In the genomic region with DNA sequence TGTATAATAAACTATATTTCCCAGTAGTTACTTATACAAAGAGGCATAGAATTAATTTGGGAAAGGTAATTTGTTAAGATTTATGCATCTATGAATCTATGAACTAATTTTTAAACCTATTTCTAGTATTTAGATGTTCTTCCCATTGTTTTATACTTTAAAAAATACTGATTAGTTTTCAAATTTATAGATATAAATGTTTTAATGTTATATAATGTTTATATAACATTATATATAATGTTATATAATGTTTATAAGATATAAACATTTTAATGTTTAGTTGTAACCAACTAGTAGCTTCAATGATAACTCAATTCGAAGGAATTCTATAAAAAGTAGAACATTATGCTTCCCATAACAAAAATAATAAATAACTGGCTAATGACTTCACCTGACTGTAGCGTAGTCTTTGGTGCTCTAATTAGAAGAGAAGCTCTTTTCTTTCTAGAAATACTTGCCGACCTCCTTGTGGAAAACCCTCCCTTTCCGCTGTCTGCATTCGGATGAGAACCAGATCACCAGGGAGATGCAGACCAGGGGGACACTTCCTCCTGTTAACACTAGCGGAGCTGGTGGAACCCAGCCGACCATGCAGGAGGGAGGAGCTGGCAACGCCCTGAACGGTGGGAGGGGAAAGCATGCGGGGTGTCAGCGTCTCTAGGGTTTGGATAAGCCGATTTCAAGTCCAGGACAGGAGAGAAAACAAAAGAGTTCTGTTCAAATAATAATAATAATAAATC, we compare ENCODE assay signal across 8 cellular contexts.
DNase-seq lines count a peak whose midpoint lies in the region; ATAC-seq, FAIRE-seq and TF ChIP-seq lines count a peak whose summit lies in the region.

No MANE protein-coding gene starts in this region.

- peaks cover 15% of the 10 kb centered on the region for H3K4me1 Mint-ChIP-seq in HFFc6 (ENCODE audit: low read depth)
- H3K4me1 Mint-ChIP-seq in activated naive CD8-positive, alpha-beta T cell treated with anti-CD3 and anti-CD28 coated beads, Interleukin-2, amount 10 ng/mL, durations not matched to agents 7 days and 5 days: peaks cover 28% of the 10 kb centered on the region

- peak overlapping the region; percentile 83 for H3K4me3 ChIP-seq in left ventricle myocardium inferior
- H3K4me3 ChIP-seq in rectal smooth muscle tissue (ENCODE audit: low read length): peak overlapping the region; percentile 56

- DNase-seq in GM10266 (ENCODE audit: extremely low spot score) (peak; percentile 78), HFFc6 (peak; percentile 86), NCI-H1048 (lab: John Stamatoyannopoulos, UW) (peak; percentile 43), SKM-1 treated with dmso at 0.1 percent for 144 hours (lab: John Stamatoyannopoulos, UW; ENCODE audit: unreplicated experiment) (peak; percentile 86), left ventricle myocardium inferior (peak; percentile 53), frontal cortex (ENCODE audit: low spot score in 2 of 2) (no peak)
- peak; percentile 72 for DNase-seq in activated naive CD8-positive, alpha-beta T cell treated with anti-CD3 and anti-CD28 coated beads, Interleukin-2, amount 10 ng/mL, durations not matched to agents 7 days and 5 days

- no peaks in the 10 kb centered on the region for H3K9me3 Mint-ChIP-seq in HFFc6
- H3K9me3 Mint-ChIP-seq in activated naive CD8-positive, alpha-beta T cell treated with anti-CD3 and anti-CD28 coated beads, Interleukin-2, amount 10 ng/mL, durations not matched to agents 7 days and 5 days: no peaks in the 10 kb centered on the region

- FAIRE-seq in frontal cortex (lab: Jason Lieb, UNC): no peak

- H3K9me3 ChIP-seq in left ventricle myocardium inferior (replicated peaks): no peaks in the 10 kb centered on the region

- peaks cover 7% of the 10 kb centered on the region for H3K27me3 Mint-ChIP-seq in HFFc6 (ENCODE audit: insufficient read depth)
- no peaks in the 10 kb centered on the region for H3K27me3 Mint-ChIP-seq in activated naive CD8-positive, alpha-beta T cell treated with anti-CD3 and anti-CD28 coated beads, Interleukin-2, amount 10 ng/mL, durations not matched to agents 7 days and 5 days

- H3K36me3 Mint-ChIP-seq in HFFc6 (ENCODE audit: low read depth): no peaks in the 10 kb centered on the region
- H3K36me3 Mint-ChIP-seq in activated naive CD8-positive, alpha-beta T cell treated with anti-CD3 and anti-CD28 coated beads, Interleukin-2, amount 10 ng/mL, durations not matched to agents 7 days and 5 days: no peaks in the 10 kb centered on the region

- H3K27ac ChIP-seq in left ventricle myocardium inferior (replicated peaks) (no peak overlapping the region), rectal smooth muscle tissue (ENCODE audit: low read depth, low read length) (no peak overlapping the region)

- peak; percentile 65 for ATAC-seq in activated naive CD8-positive, alpha-beta T cell treated with anti-CD3 and anti-CD28 coated beads, Interleukin-2, amount 10 ng/mL, durations not matched to agents 7 days and 5 days (ENCODE audit: low read depth)

- peaks cover 37% of the 10 kb centered on the region for H3K27me3 ChIP-seq in left ventricle myocardium inferior (ENCODE audit: low read depth)
- no peaks in the 10 kb centered on the region for H3K27me3 ChIP-seq in rectal smooth muscle tissue (ENCODE audit: control insufficient read depth, insufficient read depth, low read length)

- TF ChIP-seq CTCF in GM10266 (IDR thresholded peaks at IDR 0.05; ENCODE audit: control insufficient read depth, insufficient read depth, low read depth, missing control alignments) (peak; percentile 17), HFFc6 (IDR thresholded peaks at IDR 0.05) (no peak), left ventricle myocardium inferior (IDR thresholded peaks at IDR 0.05; ENCODE audit: borderline replicate concordance) (peak; percentile 19)

- H3K4me3 Mint-ChIP-seq in HFFc6: peak overlapping the region; percentile 97
- H3K4me3 Mint-ChIP-seq in activated naive CD8-positive, alpha-beta T cell treated with anti-CD3 and anti-CD28 coated beads, Interleukin-2, amount 10 ng/mL, durations not matched to agents 7 days and 5 days: peak overlapping the region; percentile 94

- H3K4me1 ChIP-seq in left ventricle myocardium inferior (peaks cover 22% of the 10 kb centered on the region), rectal smooth muscle tissue (ENCODE audit: control insufficient read depth, insufficient read depth, low read length) (no peaks in the 10 kb centered on the region)

- no peaks in the 10 kb centered on the region for H3K36me3 ChIP-seq in left ventricle myocardium inferior
- H3K36me3 ChIP-seq in rectal smooth muscle tissue (ENCODE audit: control insufficient read depth, insufficient read depth, low read length): no peaks in the 10 kb centered on the region

- peak overlapping the region; percentile 83 for H3K27ac Mint-ChIP-seq in HFFc6
- peak overlapping the region; percentile 78 for H3K27ac Mint-ChIP-seq in activated naive CD8-positive, alpha-beta T cell treated with anti-CD3 and anti-CD28 coated beads, Interleukin-2, amount 10 ng/mL, durations not matched to agents 7 days and 5 days

- POLR2A ChIA-PET in activated naive CD8-positive, alpha-beta T cell treated with anti-CD3 and anti-CD28 coated beads, Interleukin-2, amount 10 ng/mL, durations not matched to agents 7 days and 5 days (lab: Charles Lee): interaction anchor here (0.6 to 2.2 kb wide), 13 partner anchors 16 to 1596 kb away, joined by 3 to 11 read pairs (median 4); a partner anchor contains a TSS

- intact Hi-C loops in left ventricle myocardium inferior (cut with micrococcal nuclease): loop anchor here (10.0 kb wide), 1 partner anchor 239 kb away; no protein-coding TSS in a partner anchor

- no peak overlapping the region for H3K9ac ChIP-seq in rectal smooth muscle tissue (ENCODE audit: low read length)

Comparison
In these comparisons a context has a peak if more than half of its experiments do, and no peak if none do; other contexts are left out.
1. DNase-seq: peak in GM10266 (single experiment), HFFc6 (single experiment), NCI-H1048 (single experiment), SKM-1 treated with dmso at 0.1 percent for 144 hours (single experiment), activated naive CD8-positive, alpha-beta T cell treated with anti-CD3 and anti-CD28 coated beads, Interleukin-2, amount 10 ng/mL, durations not matched to agents 7 days and 5 days (single experiment) and left ventricle myocardium inferior (single experiment); none in frontal cortex (0 of 2).